Comparison of ENCODE assay signal across 19 cellular contexts in the genomic region with DNA sequence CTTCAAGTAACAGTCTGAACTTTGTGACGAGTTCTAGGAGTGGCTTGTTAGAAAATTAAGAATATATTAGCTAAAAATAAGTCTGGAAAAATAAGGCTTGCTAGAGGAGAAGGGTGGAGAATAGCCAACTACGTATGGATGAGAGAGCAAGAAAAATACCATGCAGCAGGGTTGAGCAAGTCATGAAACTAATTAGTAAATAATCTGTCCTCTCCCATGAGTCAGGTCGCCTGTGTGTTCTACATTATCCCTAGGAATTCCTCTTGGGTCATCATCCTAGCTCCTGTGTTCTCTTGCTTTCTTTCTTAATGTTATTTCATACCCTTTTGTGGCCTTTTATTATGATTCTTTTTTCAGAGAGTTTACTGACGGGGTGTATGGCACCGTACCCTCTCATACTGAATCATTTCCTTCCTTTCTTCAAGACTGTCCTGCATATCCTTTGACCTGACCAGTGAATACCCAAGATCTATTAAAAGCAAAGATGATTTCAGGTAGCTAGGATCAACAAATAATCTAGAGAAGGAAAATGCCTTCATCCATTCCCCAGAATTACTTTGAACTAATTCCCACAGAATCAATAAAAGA.
DNase-seq lines count a peak whose midpoint lies in the region; ATAC-seq and TF ChIP-seq lines count a peak whose summit lies in the region.
"Had no signal": no experiment of that assay in that cellular context is flagged by ENCODE, and none has a peak within 500 bp of the region (broad histone marks: within the 10 kb centered on the region; RNA-seq: fewer than 3 reads in every experiment).

No MANE protein-coding gene starts in this region.

- no peaks in the 10 kb centered on the region for H3K9me3 ChIP-seq in aorta (ENCODE audit: control insufficient read depth, low read length)
- H3K9me3 ChIP-seq in transverse colon, result no peaks in the 10 kb centered on the region

- H3K4me3 ChIP-seq in brain microvascular endothelial cell (ENCODE audit: low read depth, low read length) (no peak overlapping the region), aorta (ENCODE audit: low read length in 2 of 2) (peak overlapping the region in 1 of 2 donors; percentile 10), transverse colon (no peak overlapping the region)
- H3K4me3 ChIP-seq: SK-N-MC had no signal

- TF ChIP-seq CTCF in HFFc6 (IDR thresholded peaks at IDR 0.05) (no peak), brain microvascular endothelial cell (IDR thresholded peaks at IDR 0.05; ENCODE audit: low read depth, low read length, missing control alignments) (no peak), transverse colon (IDR thresholded peaks at IDR 0.05) (no peak)

- no peak for TF ChIP-seq POLR2A in transverse colon (IDR thresholded peaks at IDR 0.05)

- no peaks in the 10 kb centered on the region for H3K9me3 Mint-ChIP-seq in HFFc6

- peak; percentile 33 for DNase-seq in HFFc6
- peak; percentile 63 for DNase-seq in brain microvascular endothelial cell
- peak; percentile 64 for DNase-seq in iris pigment epithelial cell (ENCODE audit: low read depth)
- DNase-seq in aorta, result no peak
- no peak for DNase-seq in glomerular visceral epithelial cell (ENCODE audit: extremely low spot score)
- DNase-seq in transverse colon, result no peak
- DNase-seq in HUDEP-2 (lab: John Stamatoyannopoulos, UW; ENCODE audit: unreplicated experiment in 76 of 76), result no peak
- DNase-seq: activated CD8-positive, alpha-beta T cell treated with anti-CD3 and anti-CD28 coated beads, Interleukin-2, amount 10 ng/mL, durations not matched to agents 7 days and 5 days; amygdala; CD4-positive, alpha-beta memory T cell; dermis blood vessel endothelial cell; foreskin keratinocyte; natural killer cell; NCI-H2029; NCI-H510A; OCI-M1; retina; stimulated activated CD4-positive, alpha-beta T cell treated with anti-CD3 and anti-CD28 coated beads, Interleukin-2, amount 100 ng/mL, for 24 hours had no signal

- WGBS in aorta, 2 donors, result 17 to 21% methylated on average over 5 of the region's 5 CpGs
- 70 to 74% methylated on average over 5 of the region's 5 CpGs for WGBS in transverse colon (ENCODE audit: low coverage in 1 of 2), 2 donors

- no peaks in the 10 kb centered on the region for H3K27me3 ChIP-seq in brain microvascular endothelial cell (replicated peaks)
- no peaks in the 10 kb centered on the region for H3K27me3 ChIP-seq in aorta (ENCODE audit: control insufficient read depth in 1 of 2, insufficient read depth in 2 of 2, low read length in 1 of 2)
- no peaks in the 10 kb centered on the region for H3K27me3 ChIP-seq in transverse colon
- H3K27me3 ChIP-seq: foreskin keratinocyte had no signal

- intact Hi-C loops in aorta (cut with DNase I) (no loop called here), transverse colon (cut with DNase I; ENCODE audit: low total_unique reads) (no loop called here)

- no peak for TF ChIP-seq EP300 in transverse colon (IDR thresholded peaks at IDR 0.05; ENCODE audit: low read depth)

- H3K36me3 Mint-ChIP-seq in HFFc6 (ENCODE audit: low read depth), result peaks cover 6% of the 10 kb centered on the region; the same call in 1 of the 2 replicates
- H3K36me3 Mint-ChIP-seq: CD4-positive, alpha-beta memory T cell; natural killer cell had no signal

- no peak for ATAC-seq in aorta (ENCODE audit: low FRiP score)
- ATAC-seq: activated CD8-positive, alpha-beta T cell treated with anti-CD3 and anti-CD28 coated beads, Interleukin-2, amount 10 ng/mL, durations not matched to agents 7 days and 5 days; foreskin keratinocyte; natural killer cell had no signal

- peaks cover 50% of the 10 kb centered on the region for H3K4me1 Mint-ChIP-seq in HFFc6 (ENCODE audit: low read depth)
- H3K4me1 Mint-ChIP-seq: CD4-positive, alpha-beta memory T cell; natural killer cell had no signal

- H3K4me3 Mint-ChIP-seq in HFFc6, result peak overlapping the region; percentile 36
- H3K4me3 Mint-ChIP-seq: activated CD8-positive, alpha-beta T cell treated with anti-CD3 and anti-CD28 coated beads, Interleukin-2, amount 10 ng/mL, durations not matched to agents 7 days and 5 days; CD4-positive, alpha-beta memory T cell; natural killer cell had no signal

- H3K27ac ChIP-seq in brain microvascular endothelial cell, result peak overlapping the region; percentile 59
- H3K27ac ChIP-seq in aorta (ENCODE audit: low read depth in 1 of 2, low read length in 2 of 2), result peak overlapping the region; percentile 44 to 90
- no peak overlapping the region for H3K27ac ChIP-seq in transverse colon
- H3K27ac ChIP-seq: foreskin keratinocyte, SK-N-MC had no signal

- peaks cover 0 to 10% of the 10 kb centered on the region in 2 donors for H3K4me1 ChIP-seq in aorta (ENCODE audit: control insufficient read depth in 1 of 2, insufficient read depth in 2 of 2, low read length in 2 of 2)
- no peaks in the 10 kb centered on the region for H3K4me1 ChIP-seq in transverse colon
- H3K4me1 ChIP-seq: foreskin keratinocyte had no signal

- H3K27me3 Mint-ChIP-seq in HFFc6 (ENCODE audit: insufficient read depth), result no peaks in the 10 kb centered on the region; the same call in 1 of the 2 replicates
- H3K27me3 Mint-ChIP-seq: CD4-positive, alpha-beta memory T cell had no signal

- in situ Hi-C loops in brain microvascular endothelial cell (cut with HindIII; ENCODE audit: low pct_ligation_motif_present, low sequenced_read_pairs) (no loop called here), transverse colon (cut with MboI; ENCODE audit: low pct_ligation_motif_present in 1 of 4, low pct_unique_long_range_greater_than_20kb in 1 of 4, low sequenced_read_pairs in 3 of 4) (no loop called here)

- peak overlapping the region; percentile 45 for H3K27ac Mint-ChIP-seq in HFFc6
- H3K27ac Mint-ChIP-seq: activated CD8-positive, alpha-beta T cell treated with anti-CD3 and anti-CD28 coated beads, Interleukin-2, amount 10 ng/mL, durations not matched to agents 7 days and 5 days; CD4-positive, alpha-beta memory T cell; natural killer cell had no signal

- H3K36me3 ChIP-seq in brain microvascular endothelial cell (replicated peaks) (no peaks in the 10 kb centered on the region), aorta (ENCODE audit: control insufficient read depth in 1 of 2, insufficient read depth in 2 of 2, low read length in 1 of 2) (no peaks in the 10 kb centered on the region), transverse colon (no peaks in the 10 kb centered on the region)

Comparison
In these comparisons a context has a peak if more than half of its experiments do, and no peak if none do; other contexts are left out.
1. DNase-seq: peak in HFFc6 (single experiment), brain microvascular endothelial cell (single experiment) and iris pigment epithelial cell (single experiment); none in aorta (0 of 2), glomerular visceral epithelial cell (single experiment), transverse colon (single experiment) and HUDEP-2 (0 of 76).
2. H3K27ac ChIP-seq: peak in brain microvascular endothelial cell (single experiment) and aorta (2 of 2); none in transverse colon (0 of 4).